ENCODE assay signal across 1 cellular context in the genomic region with DNA sequence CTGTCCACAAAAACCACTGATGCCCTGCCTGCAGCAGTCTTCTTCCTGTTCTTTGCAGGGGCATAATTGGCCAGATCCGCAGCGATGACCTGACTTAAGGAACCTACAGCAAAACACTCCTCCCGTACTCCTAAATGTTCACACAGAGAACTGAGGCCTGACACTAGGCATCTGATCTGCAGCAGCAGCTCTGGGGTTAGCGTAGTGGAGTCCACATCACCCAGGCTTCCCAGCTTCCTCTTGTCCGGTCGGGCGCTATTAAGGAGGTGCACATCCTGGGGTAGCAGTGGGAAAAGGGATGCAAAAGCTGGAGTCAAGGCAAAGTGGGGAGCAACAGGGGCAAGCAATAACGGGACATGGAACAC.
TF ChIP-seq lines count a peak whose summit lies in the region.

No MANE protein-coding gene starts in this region.

TF ChIP-seq in IMR-90, 13 proteins besides CTCF, POLR2A, EP300 and RAD21 (continued from another document):
- no peak for TF ChIP-seq NFE2L2 (IDR thresholded peaks at IDR 0.05; ENCODE audit: low read depth, low read length)
- TF ChIP-seq MAZ (IDR thresholded peaks at IDR 0.05; ENCODE audit: borderline replicate concordance, low read depth, low read length), result no peak
